Comparison of ENCODE assay signal across 7 cellular contexts in the genomic region with DNA sequence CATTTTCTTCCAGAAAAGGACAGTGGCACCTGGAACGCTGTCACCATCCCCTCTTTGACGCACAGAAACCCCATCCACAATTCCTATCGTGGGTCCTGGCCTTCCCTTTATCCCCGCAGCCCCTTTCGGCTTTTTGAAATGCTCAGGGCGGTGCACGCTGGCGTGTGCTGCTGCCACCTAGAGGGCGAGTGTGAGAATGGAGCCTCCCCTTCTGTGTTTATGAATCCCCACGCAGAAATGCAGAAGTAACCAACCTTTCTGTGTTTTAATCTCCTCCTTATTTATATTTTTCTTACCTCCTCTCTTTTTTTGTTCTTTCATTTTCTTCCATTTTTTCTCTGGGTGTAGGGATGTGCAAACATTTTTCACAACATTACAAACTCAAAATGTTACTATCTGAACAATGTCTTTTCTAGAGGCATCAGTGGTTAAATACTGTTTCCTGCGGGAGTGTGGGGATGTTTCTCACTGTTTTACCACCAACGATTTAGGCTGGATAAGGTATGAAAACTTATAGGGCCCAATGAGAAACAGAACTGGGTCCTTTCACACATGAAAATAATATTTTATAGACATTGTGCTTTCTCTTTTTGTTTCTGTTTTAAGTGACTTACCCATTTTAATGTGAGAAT. TPM values are rescaled to one million over a fixed set of nuclear protein-coding genes. Genes with fewer than 3 reads are reported as not detected.
DNase-seq lines count a peak whose midpoint lies in the region; TF ChIP-seq lines count a peak whose summit lies in the region.

No MANE protein-coding gene starts in this region.

- WGBS in H9 (ENCODE audit: extremely low coverage, insufficient read length, low lambda C conversion rate): no CpG with 5 or more reads among the region's 12 CpGs

- no peak overlapping the region for H4K91ac ChIP-seq in H9 (ENCODE audit: insufficient read length, low read depth, low read length)

- no peak overlapping the region for H3K9ac ChIP-seq in H9 (ENCODE audit: extremely low read depth, insufficient read length, low read length)

- H3K4me1 Mint-ChIP-seq in H9: 0 out of 4 replicates have a peak, but pooled peaks cover 0 to 3% of the 10 kb centered on the region in 2 experiments

- H3K36me3 Mint-ChIP-seq in H9 (ENCODE audit: insufficient read depth in 1 of 3, low read depth in 3 of 3): no peaks in the 10 kb centered on the region

- DNase-seq in H9: peak; percentile 55
- DNase-seq in T-helper 1 cell: peak; percentile 24 to 54 (median 35)
- peak; percentile 55 for DNase-seq in astrocyte of the spinal cord (ENCODE audit: low read depth, low spot score)
- peak; percentile 41 for DNase-seq in iris pigment epithelial cell (ENCODE audit: low read depth)
- peak; percentile 13 to 39 (median 37) for DNase-seq in stimulated activated CD4-positive, alpha-beta T cell treated with anti-CD3 and anti-CD28 coated beads, Interleukin-1b, Interleukin-23, amount 100 ng/mL, for 24 hours (ENCODE audit: low read depth in 4 of 4, low spot score in 1 of 4)

- no peak overlapping the region for H3K27ac Mint-ChIP-seq in H9

- H4K8ac ChIP-seq in H9 (replicated peaks; ENCODE audit: insufficient read length, low read depth, low read length): no peak overlapping the region

- H3K9me3 Mint-ChIP-seq in H9: no peaks in the 10 kb centered on the region

- no peak overlapping the region for H2AFZ ChIP-seq in H9 (ENCODE audit: low read length)

- H3K23me2 ChIP-seq in H9 (ENCODE audit: insufficient read length, low read depth, low read length, poor library complexity, severe bottlenecking): no peaks in the 10 kb centered on the region

- no peak overlapping the region for H3K23ac ChIP-seq in H9 (ENCODE audit: insufficient read length, low read depth, low read length)

- H3K4me3 Mint-ChIP-seq in H9: no peak overlapping the region

- H3T11ph ChIP-seq in H9 (ENCODE audit: low read length): no peak overlapping the region

- no peak overlapping the region for H2BK12ac ChIP-seq in H9 (ENCODE audit: insufficient read length, low read depth, low read length)

- no peak overlapping the region for H2AK5ac ChIP-seq in H9 (ENCODE audit: insufficient read length, low read length)

- no peak overlapping the region for H3K14ac ChIP-seq in H9 (ENCODE audit: insufficient read depth, low read length)

- H4K5ac ChIP-seq in H9 (ENCODE audit: insufficient read length, low read depth, low read length): no peak overlapping the region

- peak overlapping the region; percentile 35 for H3K4me2 ChIP-seq in H9 (ENCODE audit: insufficient read depth, insufficient read length, low read length)

- no peak overlapping the region for H2BK120ac ChIP-seq in H9 (ENCODE audit: low read depth, low read length, poor library complexity, severe bottlenecking)

- in situ Hi-C loops in astrocyte of the spinal cord (cut with HindIII; ENCODE audit: low sequenced_read_pairs): no loop called here

- peak overlapping the region; percentile 11 for H3K4me3 ChIP-seq in astrocyte of the spinal cord (ENCODE audit: low read depth, low read length)

- H3K79me1 ChIP-seq in H9 (ENCODE audit: insufficient read depth, low read depth, low read length, poor library complexity, severe bottlenecking): no peaks in the 10 kb centered on the region

- no peak overlapping the region for H2BK20ac ChIP-seq in H9 (ENCODE audit: low read depth, low read length, poor library complexity, severe bottlenecking)

- H3K27me3 ChIP-seq in H9 (ENCODE audit: insufficient read depth, low read length): no peaks in the 10 kb centered on the region

- no peak overlapping the region for H2BK5ac ChIP-seq in H9 (ENCODE audit: insufficient read length, low read length)

- no peak overlapping the region for H3K27ac ChIP-seq in H9 (ENCODE audit: insufficient read length, low read depth, low read length)

- H2BK15ac ChIP-seq in H9 (ENCODE audit: low read depth, low read length): no peak overlapping the region

- H3K18ac ChIP-seq in H9 (ENCODE audit: insufficient read length, low read depth, low read length): no peak overlapping the region

- H3K9me3 ChIP-seq in H9 (ENCODE audit: control insufficient read depth, low read depth, low read length): no peaks in the 10 kb centered on the region

- H3K4me1 ChIP-seq in H9 (ENCODE audit: insufficient read depth, low read length): no peaks in the 10 kb centered on the region

- H3K79me2 ChIP-seq in H9 (ENCODE audit: insufficient read depth, low read length): no peaks in the 10 kb centered on the region

- H4K20me1 ChIP-seq in H9 (ENCODE audit: control insufficient read depth, insufficient read depth, insufficient read length): no peaks in the 10 kb centered on the region

- TF ChIP-seq CTCF in GM12873 (IDR thresholded peaks at IDR 0.05; ENCODE audit: insufficient read depth, low read depth, low read length, missing control alignments) (peak; percentile 91), H9 (conservative IDR thresholded peaks at IDR 0.05) (peak; percentile 93), LNCAP (IDR thresholded peaks at IDR 0.05) (peak; percentile 88), astrocyte of the spinal cord (IDR thresholded peaks at IDR 0.05; ENCODE audit: low read depth, low read length) (peak; percentile 96)

- no peaks in the 10 kb centered on the region for H3K27me3 Mint-ChIP-seq in H9 (ENCODE audit: low read depth)

- H3K4ac ChIP-seq in H9 (ENCODE audit: low read depth, low read length): no peak overlapping the region

- H3K56ac ChIP-seq in H9 (ENCODE audit: insufficient read length, low read depth, low read length): no peak overlapping the region

RNA-seq across cellular contexts. Expression of a gene that starts 50.0 kb away (rescaled TPM):
- 60.1 and 61.3 TPM in 2 replicates for total RNA-seq in H9 (2021)
